ENCODE assay signal across 11 cellular contexts in the genomic region with DNA sequence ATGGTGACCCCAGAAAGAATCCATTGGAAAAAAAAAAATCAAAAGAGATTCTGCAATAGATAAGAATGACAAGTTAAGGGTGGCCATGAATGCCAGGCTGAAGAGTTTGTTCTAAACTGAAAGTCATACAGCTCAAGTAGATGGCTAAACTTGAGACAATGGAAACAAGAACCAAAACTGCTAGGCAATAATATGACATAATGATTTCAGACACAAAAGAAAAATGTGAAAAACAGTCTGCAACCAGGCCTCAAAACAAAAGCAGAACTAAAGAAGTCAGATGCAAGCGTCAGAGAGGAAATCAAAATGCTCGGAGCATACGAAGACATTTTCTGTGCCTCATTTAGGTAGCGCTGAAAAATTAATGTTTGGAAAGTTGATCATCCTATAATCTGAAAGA. TPM values are rescaled to one million over a fixed set of nuclear protein-coding genes. Genes with fewer than 3 reads are reported as not detected.
A peak's percentile ranks its signal among the peaks of the same experiment; 100 is the strongest.
DNase-seq lines count a peak whose midpoint lies in the region; ATAC-seq and TF ChIP-seq lines count a peak whose summit lies in the region.
"Had no signal": no experiment of that assay in that cellular context is flagged by ENCODE, and none has a peak within 500 bp of the region (broad histone marks: within the 10 kb centered on the region; RNA-seq: fewer than 3 reads in every experiment).

No MANE protein-coding gene starts in this region.

- H3K27me3 ChIP-seq in esophagus squamous epithelium, result no peaks in the 10 kb centered on the region

- H3K27me3 Mint-ChIP-seq in nephron progenitor cell (ENCODE audit: low read depth, poor library complexity), result peaks cover 4% of the 10 kb centered on the region
- H3K27me3 Mint-ChIP-seq in progenitor cell of endocrine pancreas, result no peaks in the 10 kb centered on the region

- ATAC-seq in GM18870 (IDR thresholded peaks at IDR 0.05; ENCODE audit: unreplicated experiment) (peak; percentile 58), HG02798 (IDR thresholded peaks at IDR 0.05; ENCODE audit: poor library complexity, unreplicated experiment) (peak; percentile 61), sciatic nerve (peak; percentile 73)

- H3K27ac ChIP-seq in esophagus squamous epithelium, result peak overlapping the region in 2 of 4 donors; percentile 39 to 44

- H3K4me3 Mint-ChIP-seq in nephron progenitor cell, result no peak overlapping the region
- no peak overlapping the region for H3K4me3 Mint-ChIP-seq in progenitor cell of endocrine pancreas (ENCODE audit: low read depth)
- H3K4me3 Mint-ChIP-seq: H9 had no signal

- no peak for TF ChIP-seq CTCF in nephron progenitor cell (IDR thresholded peaks at IDR 0.05)
- no peak for TF ChIP-seq CTCF in progenitor cell of endocrine pancreas (IDR thresholded peaks at IDR 0.05; ENCODE audit: unreplicated experiment)
- no peak for TF ChIP-seq CTCF in esophagus squamous epithelium (IDR thresholded peaks at IDR 0.05)

- peaks cover 10% of the 10 kb centered on the region for H3K36me3 Mint-ChIP-seq in nephron progenitor cell (ENCODE audit: low read depth)
- H3K36me3 Mint-ChIP-seq in progenitor cell of endocrine pancreas (ENCODE audit: insufficient read depth), result peaks cover 11% of the 10 kb centered on the region

- no peak overlapping the region for H3K4me3 ChIP-seq in esophagus squamous epithelium

- H3K36me3 ChIP-seq in esophagus squamous epithelium, result no peaks in the 10 kb centered on the region

- H3K9me3 ChIP-seq in esophagus squamous epithelium, result no peaks in the 10 kb centered on the region

- H3K9me3 Mint-ChIP-seq in nephron progenitor cell (peaks cover 8% of the 10 kb centered on the region), progenitor cell of endocrine pancreas (ENCODE audit: low read depth) (no peaks in the 10 kb centered on the region)

- H3K27ac Mint-ChIP-seq in nephron progenitor cell (no peak overlapping the region), progenitor cell of endocrine pancreas (no peak overlapping the region)

- H3K4me1 ChIP-seq in esophagus squamous epithelium, result no peaks in the 10 kb centered on the region

- TF ChIP-seq POLR2A in esophagus squamous epithelium (IDR thresholded peaks at IDR 0.05), result no peak

- intact Hi-C loops in sciatic nerve (cut with DNase I) (no loop called here), esophagus squamous epithelium (cut with DNase I) (no loop called here)

- WGBS in esophagus squamous epithelium, 2 donors, result 77 to 84% methylated on average over 4 of the region's 4 CpGs

- DNase-seq in MV-4-11 (lab: John Stamatoyannopoulos, UW) (peak; percentile 90), sciatic nerve (ENCODE audit: low spot score) (no peak), nephron progenitor cell (no peak), progenitor cell of endocrine pancreas (ENCODE audit: low spot score, unreplicated experiment) (no peak), esophagus squamous epithelium (lab: John Stamatoyannopoulos, UW) (no peak), NCI-H2029 treated with DMSO at 0.1 percent for 48 hours (lab: John Stamatoyannopoulos, UW) (no peak)
- DNase-seq: activated CD4-positive, CD25-positive, alpha-beta regulatory T cell treated with anti-CD3 and anti-CD28 coated beads, Interleukin-2, amount 50 U/mL, for 72 hours; amniotic stem cell; H9 had no signal

- no peaks in the 10 kb centered on the region for H3K4me1 Mint-ChIP-seq in nephron progenitor cell
- H3K4me1 Mint-ChIP-seq in progenitor cell of endocrine pancreas (ENCODE audit: low read depth), result no peaks in the 10 kb centered on the region
- H3K4me1 Mint-ChIP-seq: H9 had no signal

RNA-seq across cellular contexts. Expression of gene YPEL2, which starts 54.4 kb away (rescaled TPM):
- total RNA-seq in sciatic nerve, result 55.1 TPM
- total RNA-seq in progenitor cell of endocrine pancreas, result 39.9 and 40.8 TPM in 2 replicates
- 10 to 100 TPM in 2 of 4 donors, 1 to 10 TPM in 2; 5.5 to 18.3 (median 11.2) TPM for total RNA-seq in esophagus squamous epithelium

RNA-seq across cellular contexts. Expression of gene GDPD1, which starts 56.7 kb away (rescaled TPM):
- total RNA-seq in sciatic nerve (4.1 TPM), progenitor cell of endocrine pancreas (19.5 TPM in 2 replicates), esophagus squamous epithelium (1 to 10 TPM in 2 of 4 donors, under 1 TPM in 1, not detected in 1; 0.59 to 2.0 (median 1.9) TPM)
